Comparison of ENCODE assay signal across 25 cellular contexts in genomic region chr15:84813931-84814330, GRCh38. TPM values are rescaled to one million over a fixed set of nuclear protein-coding genes. Genes with fewer than 3 reads are reported as not detected.
DNase-seq lines count a peak whose midpoint lies in the region; ATAC-seq, FAIRE-seq and TF ChIP-seq lines count a peak whose summit lies in the region.
"Had no signal": no experiment of that assay in that cellular context is flagged by ENCODE, and none has a peak within 500 bp of the region (broad histone marks: within the 10 kb centered on the region; RNA-seq: fewer than 3 reads in every experiment).

No MANE protein-coding gene starts in this region.

- no peak overlapping the region for H3K4me3 ChIP-seq in astrocyte (ENCODE audit: insufficient read depth, low read depth, low read length)
- H3K4me3 ChIP-seq in mesenchymal stem cell (ENCODE audit: insufficient read depth in 1 of 2, low read depth in 1 of 2, low read length in 2 of 2): no peak overlapping the region
- H3K4me3 ChIP-seq: BLaER1 treated with 17β-estradiol and CSF1 and Interleukin-3, amounts not matched to agents 10 nM and 100 nM; GM12878; GM23248 had no signal

- no peak overlapping the region for H2BK15ac ChIP-seq in mesenchymal stem cell (ENCODE audit: low read depth, poor library complexity, severe bottlenecking)

- WGBS in mesenchymal stem cell: 100% methylated on average over 1 of the region's 1 CpG

- no peak overlapping the region for H3K18ac ChIP-seq in mesenchymal stem cell (ENCODE audit: low read depth in 1 of 2, low read length in 2 of 2)

- TF ChIP-seq CTCF in astrocyte (IDR thresholded peaks at IDR 0.05; ENCODE audit: insufficient read depth, low read depth, low read length): no peak

- no peak overlapping the region for H3K4me3 Mint-ChIP-seq in activated naive CD4-positive, alpha-beta T cell treated with anti-CD3 and anti-CD28 coated beads, Interleukin-2, amount 10 ng/mL, durations not matched to agents 7 days and 5 days
- H3K4me3 Mint-ChIP-seq in astrocyte (ENCODE audit: unreplicated experiment): no peak overlapping the region
- H3K4me3 Mint-ChIP-seq in dendritic cell treated with granulocyte-macrophage colony-stimulating factor and Interleukin-4, amounts not matched to agents 40 ng/mL and 50 ng/mL, for 4 days: no peak overlapping the region
- H3K4me3 Mint-ChIP-seq in stimulated activated naive B cell treated with anti-CD40 and anti-IgM and Interleukin-4, amounts not matched to agents 10 μg/mL and 1 μg/mL and 100 μg/mL, for 72 hours: no peak overlapping the region
- H3K4me3 Mint-ChIP-seq: CD14-positive monocyte; CD4-positive, alpha-beta T cell; CD8-positive, alpha-beta memory T cell had no signal

- intact Hi-C loops in dendritic cell treated with granulocyte-macrophage colony-stimulating factor and Interleukin-4, amounts not matched to agents 40 ng/mL and 50 ng/mL, for 4 days (cut with micrococcal nuclease): no loop called here

- H3K36me3 ChIP-seq in astrocyte (ENCODE audit: insufficient read depth, low read length) (no peaks in the 10 kb centered on the region), mesenchymal stem cell (ENCODE audit: control insufficient read depth in 1 of 2, insufficient read depth in 2 of 2, low read depth in 1 of 2, low read length in 2 of 2) (peaks cover 0 to 4% of the 10 kb centered on the region in 2 experiments)
- H3K36me3 ChIP-seq: BE2C had no signal

- no peak overlapping the region for H4K91ac ChIP-seq in mesenchymal stem cell (ENCODE audit: low read length)

- CTCF ChIA-PET in activated naive CD4-positive, alpha-beta T cell treated with anti-CD3 and anti-CD28 coated beads, Interleukin-2, amount 10 ng/mL, durations not matched to agents 7 days and 5 days (lab: Charles Lee): no interaction called here

- H3K14ac ChIP-seq in mesenchymal stem cell (ENCODE audit: low read length in 2 of 2): no peak overlapping the region

- no peak overlapping the region for H3K4ac ChIP-seq in mesenchymal stem cell (ENCODE audit: low read depth in 1 of 2, low read length in 2 of 2)

- no peaks in the 10 kb centered on the region for H3K79me1 ChIP-seq in mesenchymal stem cell (replicated peaks; ENCODE audit: low read length, poor library complexity, severe bottlenecking)

- H3K4me1 Mint-ChIP-seq in activated naive CD4-positive, alpha-beta T cell treated with anti-CD3 and anti-CD28 coated beads, Interleukin-2, amount 10 ng/mL, durations not matched to agents 7 days and 5 days: peaks cover 12% of the 10 kb centered on the region
- H3K4me1 Mint-ChIP-seq in astrocyte (ENCODE audit: low read depth, unreplicated experiment): peaks cover 19% of the 10 kb centered on the region
- H3K4me1 Mint-ChIP-seq in dendritic cell treated with granulocyte-macrophage colony-stimulating factor and Interleukin-4, amounts not matched to agents 40 ng/mL and 50 ng/mL, for 4 days (ENCODE audit: low read depth): peaks cover 51% of the 10 kb centered on the region
- peaks cover 8 to 13% of the 10 kb centered on the region in 2 donors for H3K4me1 Mint-ChIP-seq in stimulated activated naive B cell treated with anti-CD40 and anti-IgM and Interleukin-4, amounts not matched to agents 10 μg/mL and 1 μg/mL and 100 μg/mL, for 72 hours

- H3K27me3 ChIP-seq in astrocyte (ENCODE audit: insufficient read depth, low read length): no peaks in the 10 kb centered on the region
- peaks cover 0 to 5% of the 10 kb centered on the region in 2 experiments for H3K27me3 ChIP-seq in mesenchymal stem cell (ENCODE audit: control insufficient read depth in 1 of 2, insufficient read depth in 1 of 2, low read length in 2 of 2)
- H3K27me3 ChIP-seq: BE2C; BLaER1 treated with 17β-estradiol and CSF1 and Interleukin-3, amounts not matched to agents 10 nM and 100 nM had no signal

- no peaks in the 10 kb centered on the region for H3K36me3 Mint-ChIP-seq in activated naive CD4-positive, alpha-beta T cell treated with anti-CD3 and anti-CD28 coated beads, Interleukin-2, amount 10 ng/mL, durations not matched to agents 7 days and 5 days
- peaks cover 11% of the 10 kb centered on the region for H3K36me3 Mint-ChIP-seq in astrocyte (ENCODE audit: low read depth, unreplicated experiment)
- H3K36me3 Mint-ChIP-seq in dendritic cell treated with granulocyte-macrophage colony-stimulating factor and Interleukin-4, amounts not matched to agents 40 ng/mL and 50 ng/mL, for 4 days (ENCODE audit: low read depth): peaks cover 24% of the 10 kb centered on the region
- peaks cover 11 to 28% of the 10 kb centered on the region in 2 donors for H3K36me3 Mint-ChIP-seq in stimulated activated naive B cell treated with anti-CD40 and anti-IgM and Interleukin-4, amounts not matched to agents 10 μg/mL and 1 μg/mL and 100 μg/mL, for 72 hours

- no peak for FAIRE-seq in astrocyte (lab: Jason Lieb, UNC)
- FAIRE-seq: A204.1, D721Med, GM12878, GM19239, H1 had no signal

- no peaks in the 10 kb centered on the region for H3K9me3 Mint-ChIP-seq in activated naive CD4-positive, alpha-beta T cell treated with anti-CD3 and anti-CD28 coated beads, Interleukin-2, amount 10 ng/mL, durations not matched to agents 7 days and 5 days
- no peaks in the 10 kb centered on the region for H3K9me3 Mint-ChIP-seq in astrocyte (ENCODE audit: unreplicated experiment)
- H3K9me3 Mint-ChIP-seq in dendritic cell treated with granulocyte-macrophage colony-stimulating factor and Interleukin-4, amounts not matched to agents 40 ng/mL and 50 ng/mL, for 4 days: no peaks in the 10 kb centered on the region
- H3K9me3 Mint-ChIP-seq in stimulated activated naive B cell treated with anti-CD40 and anti-IgM and Interleukin-4, amounts not matched to agents 10 μg/mL and 1 μg/mL and 100 μg/mL, for 72 hours: no peaks in the 10 kb centered on the region
- H3K9me3 Mint-ChIP-seq: CD4-positive, alpha-beta T cell; CD8-positive, alpha-beta memory T cell had no signal

- no peak for ATAC-seq in stimulated activated naive B cell treated with anti-CD40 and anti-IgM and Interleukin-4, amounts not matched to agents 10 μg/mL and 1 μg/mL and 100 μg/mL, for 72 hours (replicated peaks)
- ATAC-seq: HCT116 had no signal

- no peaks in the 10 kb centered on the region for H3K79me2 ChIP-seq in astrocyte (ENCODE audit: insufficient read depth, low read length)

- DNase-seq in activated naive CD4-positive, alpha-beta T cell treated with anti-CD3 and anti-CD28 coated beads, Interleukin-2, amount 10 ng/mL, durations not matched to agents 7 days and 5 days: no peak
- DNase-seq in activated naive CD4-positive, alpha-beta T cell (lab: John Stamatoyannopoulos, UW): no peak
- DNase-seq in astrocyte (ENCODE audit: low read depth): no peak
- DNase-seq in stimulated activated naive B cell treated with anti-CD40 and anti-IgM and Interleukin-4, amounts not matched to agents 10 μg/mL and 1 μg/mL and 100 μg/mL, for 72 hours: no peak
- DNase-seq in HCEC 1CT: no peak
- DNase-seq in mesenchymal stem cell: no peak
- DNase-seq: AML-193; BE2C; CD4-positive, alpha-beta T cell; CD8-positive, alpha-beta memory T cell; DMS 273 treated with DMSO at 0.1 percent for 48 hours; DMS79; EL; GDM1; GM23248; H7 had no signal

- H3K9me3 ChIP-seq in astrocyte (ENCODE audit: insufficient read depth, low read depth, low read length) (no peaks in the 10 kb centered on the region), mesenchymal stem cell (ENCODE audit: control insufficient read depth, low read length) (no peaks in the 10 kb centered on the region)
- H3K9me3 ChIP-seq: BE2C had no signal

- no peak overlapping the region for H2AFZ ChIP-seq in astrocyte (ENCODE audit: low read depth, low read length)
- H2AFZ ChIP-seq in mesenchymal stem cell (ENCODE audit: low read depth, low read length): no peak overlapping the region
- H2AFZ ChIP-seq: GM23248 had no signal

- peaks cover 31% of the 10 kb centered on the region for H3K27me3 Mint-ChIP-seq in activated naive CD4-positive, alpha-beta T cell treated with anti-CD3 and anti-CD28 coated beads, Interleukin-2, amount 10 ng/mL, durations not matched to agents 7 days and 5 days
- H3K27me3 Mint-ChIP-seq in astrocyte (ENCODE audit: low read depth, unreplicated experiment): peaks cover 3% of the 10 kb centered on the region
- peaks cover 16% of the 10 kb centered on the region for H3K27me3 Mint-ChIP-seq in dendritic cell treated with granulocyte-macrophage colony-stimulating factor and Interleukin-4, amounts not matched to agents 40 ng/mL and 50 ng/mL, for 4 days
- peaks cover 22 to 23% of the 10 kb centered on the region in 2 donors for H3K27me3 Mint-ChIP-seq in stimulated activated naive B cell treated with anti-CD40 and anti-IgM and Interleukin-4, amounts not matched to agents 10 μg/mL and 1 μg/mL and 100 μg/mL, for 72 hours

- H3K4me2 ChIP-seq in astrocyte (ENCODE audit: low read length) (no peak overlapping the region), mesenchymal stem cell (ENCODE audit: low read length, poor library complexity, severe bottlenecking) (no peak overlapping the region)
- H3K4me2 ChIP-seq: BLaER1 treated with 17β-estradiol and CSF1 and Interleukin-3, amounts not matched to agents 10 nM and 100 nM had no signal

- H4K8ac ChIP-seq in mesenchymal stem cell (ENCODE audit: low read length): no peak overlapping the region

- no peak overlapping the region for H2BK12ac ChIP-seq in mesenchymal stem cell (ENCODE audit: low read length in 2 of 2)

- H3K4me1 ChIP-seq in astrocyte (ENCODE audit: insufficient read depth, low read length): peaks cover 20% of the 10 kb centered on the region
- peaks cover 16% of the 10 kb centered on the region for H3K4me1 ChIP-seq in mesenchymal stem cell (ENCODE audit: control insufficient read depth, insufficient read depth, low read depth, low read length)

- H3K27ac ChIP-seq in astrocyte (ENCODE audit: low read depth, low read length): no peak overlapping the region
- H3K27ac ChIP-seq in mesenchymal stem cell (ENCODE audit: low read length, poor library complexity, severe bottlenecking): no peak overlapping the region
- H3K27ac ChIP-seq: BLaER1 treated with 17β-estradiol and CSF1 and Interleukin-3, amounts not matched to agents 10 nM and 100 nM; GM23248 had no signal

- no peak overlapping the region for H2AK5ac ChIP-seq in mesenchymal stem cell (ENCODE audit: low read length, severe bottlenecking)

- H3K9ac ChIP-seq in astrocyte (ENCODE audit: low read length) (no peak overlapping the region), mesenchymal stem cell (ENCODE audit: low read length) (no peak overlapping the region)
- H3K9ac ChIP-seq: BLaER1 treated with 17β-estradiol and CSF1 and Interleukin-3, amounts not matched to agents 10 nM and 100 nM; GM23248 had no signal

- no peak overlapping the region for H2BK5ac ChIP-seq in mesenchymal stem cell (ENCODE audit: low read depth, low read length, poor library complexity, severe bottlenecking)

- no peak overlapping the region for H2BK120ac ChIP-seq in mesenchymal stem cell (ENCODE audit: low read depth, low read length)

- H3K23ac ChIP-seq in mesenchymal stem cell (ENCODE audit: low read length in 2 of 2): no peak overlapping the region

- no peaks in the 10 kb centered on the region for H4K20me1 ChIP-seq in astrocyte (ENCODE audit: insufficient read depth, low read length)
- H4K20me1 ChIP-seq: BLaER1 treated with 17β-estradiol and CSF1 and Interleukin-3, amounts not matched to agents 10 nM and 100 nM had no signal

- peak overlapping the region; percentile 4 for H3K27ac Mint-ChIP-seq in activated naive CD4-positive, alpha-beta T cell treated with anti-CD3 and anti-CD28 coated beads, Interleukin-2, amount 10 ng/mL, durations not matched to agents 7 days and 5 days
- peak overlapping the region; percentile 2 for H3K27ac Mint-ChIP-seq in astrocyte (ENCODE audit: unreplicated experiment)
- H3K27ac Mint-ChIP-seq in dendritic cell treated with granulocyte-macrophage colony-stimulating factor and Interleukin-4, amounts not matched to agents 40 ng/mL and 50 ng/mL, for 4 days: peak overlapping the region; percentile 88
- peak overlapping the region; percentile 22 for H3K27ac Mint-ChIP-seq in stimulated activated naive B cell treated with anti-CD40 and anti-IgM and Interleukin-4, amounts not matched to agents 10 μg/mL and 1 μg/mL and 100 μg/mL, for 72 hours
- H3K27ac Mint-ChIP-seq: CD4-positive, alpha-beta T cell had no signal

RNA-seq across cellular contexts. Expression of gene ALPK3, which starts 3.2 kb away (rescaled TPM):
- total RNA-seq in astrocyte: 6.8 and 9.1 TPM in 2 replicates
- 1.2 TPM for polyA plus RNA-seq in mesenchymal stem cell (2013, experiment 1 of 2)
- 1.1 TPM for polyA plus RNA-seq in mesenchymal stem cell (2013, experiment 2 of 2)
- polyA plus RNA-seq: GM23248 had no signal

Comparison
In these comparisons a context has a peak if more than half of its experiments do, and no peak if none do; other contexts are left out.
1. H3K27ac Mint-ChIP-seq: peak in every context shown above with its lines; median percentile 88 in dendritic cell treated with granulocyte-macrophage colony-stimulating factor and Interleukin-4, amounts not matched to agents 40 ng/mL and 50 ng/mL, for 4 days; 22 in stimulated activated naive B cell treated with anti-CD40 and anti-IgM and Interleukin-4, amounts not matched to agents 10 μg/mL and 1 μg/mL and 100 μg/mL, for 72 hours; 4 in activated naive CD4-positive, alpha-beta T cell treated with anti-CD3 and anti-CD28 coated beads, Interleukin-2, amount 10 ng/mL, durations not matched to agents 7 days and 5 days; 2 in astrocyte.